11 cellular contexts compared by ENCODE assay signal in the genomic region with DNA sequence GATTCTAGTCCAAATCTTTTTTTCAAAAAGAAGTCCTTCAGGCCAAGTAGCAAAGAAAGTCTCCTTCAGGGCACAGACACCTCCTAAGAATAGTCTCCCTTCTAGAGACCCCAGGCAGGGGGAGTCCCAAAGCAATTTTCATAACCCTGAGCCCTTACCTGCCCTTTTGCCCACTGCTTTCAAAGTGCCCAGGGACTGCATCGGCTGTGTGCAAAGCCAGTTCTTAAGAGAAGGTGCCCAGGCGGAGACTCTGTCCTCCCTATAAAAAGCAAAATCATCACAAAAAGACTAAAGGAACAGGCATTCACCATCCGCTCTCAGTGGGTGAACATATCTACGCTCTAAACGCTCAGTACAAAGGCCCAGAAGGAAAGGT. TPM values are rescaled to one million over a fixed set of nuclear protein-coding genes. Genes with fewer than 3 reads are reported as not detected.
DNase-seq lines count a peak whose midpoint lies in the region; ATAC-seq and TF ChIP-seq lines count a peak whose summit lies in the region.
"Had no signal": no experiment of that assay in that cellular context is flagged by ENCODE, and none has a peak within 500 bp of the region (broad histone marks: within the 10 kb centered on the region; RNA-seq: fewer than 3 reads in every experiment).

No MANE protein-coding gene starts in this region.

- no peak for TF ChIP-seq EP300 in gastroesophageal sphincter (IDR thresholded peaks at IDR 0.05)

- no peaks in the 10 kb centered on the region for H3K27me3 Mint-ChIP-seq in activated CD4-positive, alpha-beta T cell treated with anti-CD3 and anti-CD28 coated beads for 36 hours
- no peaks in the 10 kb centered on the region for H3K27me3 Mint-ChIP-seq in activated T-helper 2 cell treated with anti-CD3 and anti-CD28 coated beads, Interferon-gamma antibody, Interleukin-2, Interleukin-4, amounts not matched to agents 10 μg/mL and 5 μg/mL and 100 μg/mL, durations not matched to agents 14 hours and 24 hours and 36 hours (ENCODE audit: low read depth)
- no peaks in the 10 kb centered on the region for H3K27me3 Mint-ChIP-seq in stimulated activated naive B cell treated with anti-CD40 and anti-IgM and Interleukin-4, amounts not matched to agents 10 μg/mL and 1 μg/mL and 100 μg/mL, for 72 hours
- no peaks in the 10 kb centered on the region for H3K27me3 Mint-ChIP-seq in glutamatergic neuron (ENCODE audit: unreplicated experiment)

- intact Hi-C loops in activated CD4-positive, alpha-beta T cell treated with anti-CD3 and anti-CD28 coated beads for 36 hours (cut with DNase I, micrococcal nuclease): loop anchor here (1.0 to 2.0 kb wide), 2 partner anchors 9 to 31 kb away; no protein-coding TSS in a partner anchor
- intact Hi-C loops in activated T-helper 2 cell treated with anti-CD3 and anti-CD28 coated beads, Interferon-gamma antibody, Interleukin-2, Interleukin-4, amounts not matched to agents 10 μg/mL and 5 μg/mL and 100 μg/mL, durations not matched to agents 14 hours and 24 hours and 36 hours (cut with micrococcal nuclease): loop anchor here (2.0 kb wide), 1 partner anchor 31 kb away; no protein-coding TSS in a partner anchor

- H3K4me1 ChIP-seq in gastroesophageal sphincter: peaks cover 0 to 33% (median 25%) of the 10 kb centered on the region in 3 donors

- H3K4me1 Mint-ChIP-seq in activated CD4-positive, alpha-beta T cell treated with anti-CD3 and anti-CD28 coated beads for 36 hours: peaks cover 37% of the 10 kb centered on the region
- H3K4me1 Mint-ChIP-seq in activated T-helper 2 cell treated with anti-CD3 and anti-CD28 coated beads, Interferon-gamma antibody, Interleukin-2, Interleukin-4, amounts not matched to agents 10 μg/mL and 5 μg/mL and 100 μg/mL, durations not matched to agents 14 hours and 24 hours and 36 hours (ENCODE audit: low read depth): peaks cover 32% of the 10 kb centered on the region
- peaks cover 26 to 38% of the 10 kb centered on the region in 2 donors for H3K4me1 Mint-ChIP-seq in stimulated activated naive B cell treated with anti-CD40 and anti-IgM and Interleukin-4, amounts not matched to agents 10 μg/mL and 1 μg/mL and 100 μg/mL, for 72 hours
- H3K4me1 Mint-ChIP-seq in glutamatergic neuron (ENCODE audit: low read depth, unreplicated experiment): no peaks in the 10 kb centered on the region

- CTCF ChIA-PET in activated CD4-positive, alpha-beta T cell treated with anti-CD3 and anti-CD28 coated beads for 36 hours (lab: Charles Lee): interaction anchor here (1.4 to 13.9 kb wide), 7 partner anchors 8 to 101 kb away, joined by 3 to 219 read pairs (median 7); partner anchors contain the start of gene ELK4

- WGBS in gastroesophageal sphincter (ENCODE audit: low coverage in 1 of 2), 2 donors: 42 to 52% methylated on average over 5 of the region's 5 CpGs

- peaks cover 30% of the 10 kb centered on the region for H3K36me3 Mint-ChIP-seq in activated CD4-positive, alpha-beta T cell treated with anti-CD3 and anti-CD28 coated beads for 36 hours (ENCODE audit: low read depth)
- peaks cover 51% of the 10 kb centered on the region for H3K36me3 Mint-ChIP-seq in activated T-helper 2 cell treated with anti-CD3 and anti-CD28 coated beads, Interferon-gamma antibody, Interleukin-2, Interleukin-4, amounts not matched to agents 10 μg/mL and 5 μg/mL and 100 μg/mL, durations not matched to agents 14 hours and 24 hours and 36 hours (ENCODE audit: low read depth)
- peaks cover 42 to 52% of the 10 kb centered on the region in 2 donors for H3K36me3 Mint-ChIP-seq in stimulated activated naive B cell treated with anti-CD40 and anti-IgM and Interleukin-4, amounts not matched to agents 10 μg/mL and 1 μg/mL and 100 μg/mL, for 72 hours
- peaks cover 4% of the 10 kb centered on the region for H3K36me3 Mint-ChIP-seq in glutamatergic neuron (ENCODE audit: unreplicated experiment)

- peak overlapping the region in 3 of 4 donors; percentile 56 to 71 (median 61) for H3K27ac ChIP-seq in gastroesophageal sphincter

- H3K27me3 ChIP-seq in gastroesophageal sphincter: no peaks in the 10 kb centered on the region

- DNase-seq in activated CD4-positive, alpha-beta T cell treated with anti-CD3 and anti-CD28 coated beads for 36 hours: no peak
- DNase-seq in activated CD4-positive, alpha-beta T cell treated with anti-CD3 and anti-CD28 coated beads for 48 hours: no peak
- DNase-seq in activated T-helper 2 cell treated with anti-CD3 and anti-CD28 coated beads, Interferon-gamma antibody, Interleukin-2, Interleukin-4, amounts not matched to agents 10 μg/mL and 5 μg/mL and 100 μg/mL, durations not matched to agents 14 hours and 24 hours and 36 hours (ENCODE audit: low spot score): no peak
- DNase-seq in stimulated activated naive B cell treated with anti-CD40 and anti-IgM and Interleukin-4, amounts not matched to agents 10 μg/mL and 1 μg/mL and 100 μg/mL, for 72 hours: no peak
- DNase-seq in glutamatergic neuron (no peak), ureter (ENCODE audit: low spot score) (no peak)
- DNase-seq: mesendoderm, NCI-H526 treated with DMSO at 0.1 percent for 48 hours, retina had no signal

- peak overlapping the region; percentile 83 for H3K27ac Mint-ChIP-seq in activated CD4-positive, alpha-beta T cell treated with anti-CD3 and anti-CD28 coated beads for 36 hours
- H3K27ac Mint-ChIP-seq in activated T-helper 2 cell treated with anti-CD3 and anti-CD28 coated beads, Interferon-gamma antibody, Interleukin-2, Interleukin-4, amounts not matched to agents 10 μg/mL and 5 μg/mL and 100 μg/mL, durations not matched to agents 14 hours and 24 hours and 36 hours: peak overlapping the region; percentile 42
- H3K27ac Mint-ChIP-seq in stimulated activated naive B cell treated with anti-CD40 and anti-IgM and Interleukin-4, amounts not matched to agents 10 μg/mL and 1 μg/mL and 100 μg/mL, for 72 hours: peak overlapping the region; percentile 33
- H3K27ac Mint-ChIP-seq in glutamatergic neuron (ENCODE audit: unreplicated experiment): no peak overlapping the region

- no peak for TF ChIP-seq CTCF in gastroesophageal sphincter (IDR thresholded peaks at IDR 0.05)
- no peak for TF ChIP-seq CTCF in glutamatergic neuron (IDR thresholded peaks at IDR 0.05; ENCODE audit: partially characterized antibody, unreplicated experiment)

- peak overlapping the region in 1 of 2 donors; percentile 5 for H3K4me3 ChIP-seq in gastroesophageal sphincter

- no peak for ATAC-seq in activated CD4-positive, alpha-beta T cell treated with anti-CD3 and anti-CD28 coated beads for 36 hours
- ATAC-seq in gastroesophageal sphincter (no peak), HG02885 (IDR thresholded peaks at IDR 0.05; ENCODE audit: poor library complexity, unreplicated experiment) (no peak)
- ATAC-seq in stimulated activated naive B cell treated with anti-CD40 and anti-IgM and Interleukin-4, amounts not matched to agents 10 μg/mL and 1 μg/mL and 100 μg/mL, for 72 hours (replicated peaks): no peak

- peaks cover 0 to 14% of the 10 kb centered on the region in 2 donors for H3K36me3 ChIP-seq in gastroesophageal sphincter

- no peak overlapping the region for H3K4me3 Mint-ChIP-seq in activated CD4-positive, alpha-beta T cell treated with anti-CD3 and anti-CD28 coated beads for 36 hours
- H3K4me3 Mint-ChIP-seq in activated T-helper 2 cell treated with anti-CD3 and anti-CD28 coated beads, Interferon-gamma antibody, Interleukin-2, Interleukin-4, amounts not matched to agents 10 μg/mL and 5 μg/mL and 100 μg/mL, durations not matched to agents 14 hours and 24 hours and 36 hours (ENCODE audit: low read depth): no peak overlapping the region
- no peak overlapping the region for H3K4me3 Mint-ChIP-seq in stimulated activated naive B cell treated with anti-CD40 and anti-IgM and Interleukin-4, amounts not matched to agents 10 μg/mL and 1 μg/mL and 100 μg/mL, for 72 hours
- no peak overlapping the region for H3K4me3 Mint-ChIP-seq in glutamatergic neuron (ENCODE audit: unreplicated experiment)

- H3K9me3 Mint-ChIP-seq in activated CD4-positive, alpha-beta T cell treated with anti-CD3 and anti-CD28 coated beads for 36 hours (ENCODE audit: low read depth): no peaks in the 10 kb centered on the region
- H3K9me3 Mint-ChIP-seq in activated T-helper 2 cell treated with anti-CD3 and anti-CD28 coated beads, Interferon-gamma antibody, Interleukin-2, Interleukin-4, amounts not matched to agents 10 μg/mL and 5 μg/mL and 100 μg/mL, durations not matched to agents 14 hours and 24 hours and 36 hours: no peaks in the 10 kb centered on the region
- H3K9me3 Mint-ChIP-seq in stimulated activated naive B cell treated with anti-CD40 and anti-IgM and Interleukin-4, amounts not matched to agents 10 μg/mL and 1 μg/mL and 100 μg/mL, for 72 hours: no peaks in the 10 kb centered on the region
- peaks cover 5% of the 10 kb centered on the region for H3K9me3 Mint-ChIP-seq in glutamatergic neuron (ENCODE audit: unreplicated experiment)

- no peaks in the 10 kb centered on the region for H3K9me3 ChIP-seq in gastroesophageal sphincter

- no peak for TF ChIP-seq POLR2A in gastroesophageal sphincter (IDR thresholded peaks at IDR 0.05)

- POLR2A ChIA-PET in activated CD4-positive, alpha-beta T cell treated with anti-CD3 and anti-CD28 coated beads for 36 hours (lab: Charles Lee): interaction anchor here (1.2 kb wide), 1 partner anchor 8 kb away, joined by 4 read pairs; no protein-coding TSS in a partner anchor

RNA-seq across cellular contexts. Expression of gene ELK4, which starts 32.2 kb away (rescaled TPM):
- 10 to 100 TPM; 54.0 to 57.4 TPM for total RNA-seq in activated CD4-positive, alpha-beta T cell treated with anti-CD3 and anti-CD28 coated beads for 36 hours
- total RNA-seq in activated T-helper 2 cell treated with anti-CD3 and anti-CD28 coated beads, Interferon-gamma antibody, Interleukin-2, Interleukin-4, amounts not matched to agents 10 μg/mL and 5 μg/mL and 100 μg/mL, durations not matched to agents 14 hours and 24 hours and 36 hours: 68.8 and 80.3 TPM in 2 replicates
- 10 to 100 TPM; 23.2 to 24.6 (median 23.6) TPM for total RNA-seq in gastroesophageal sphincter
- 20.0 TPM for total RNA-seq in glutamatergic neuron (ENCODE audit: unreplicated experiment)
- total RNA-seq in ureter: 88.7 TPM
